ENCODE assay signal across 1 cellular context in the genomic region with DNA sequence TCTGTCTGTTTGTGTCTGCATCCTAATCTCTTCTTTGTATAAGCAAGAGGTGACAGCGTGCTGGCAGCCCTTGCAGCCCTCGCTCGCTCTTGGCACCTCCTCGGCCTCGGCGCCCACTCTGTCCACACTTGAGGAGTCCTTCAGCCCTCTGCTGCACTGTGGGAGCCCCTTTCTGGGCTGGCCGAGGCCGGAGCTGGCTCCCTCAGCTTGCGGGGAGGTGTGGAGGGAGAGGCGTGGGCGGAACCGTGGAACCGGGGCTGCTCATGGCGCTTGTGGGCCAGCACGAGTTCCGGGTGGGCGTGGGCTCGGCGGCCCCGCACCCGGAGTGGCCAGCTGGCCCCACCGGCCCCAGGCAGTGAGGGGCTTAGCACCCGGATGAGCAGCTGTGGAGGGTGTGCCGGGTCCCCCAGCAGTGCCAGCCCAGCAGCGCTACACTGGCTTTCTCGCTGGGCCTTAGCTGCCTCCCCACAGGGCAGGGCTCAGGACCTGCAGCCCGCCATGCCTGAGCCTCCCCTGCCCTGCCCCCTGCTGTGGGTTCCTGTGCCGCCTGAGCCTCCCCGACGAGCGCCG. TPM values are rescaled to one million over a fixed set of nuclear protein-coding genes. Genes with fewer than 3 reads are reported as not detected.
DNase-seq lines count a peak whose midpoint lies in the region; TF ChIP-seq lines count a peak whose summit lies in the region.
"Not testable (repeated sequence)": the region's sequence is repeated elsewhere in the genome, so short reads cannot be mapped to it uniquely, and the experiment has no call there.

No MANE protein-coding gene starts in this region.

- H3K9me3 ChIP-seq in endodermal cell (ENCODE audit: control insufficient read depth, low read length), result peaks cover 44% of the 10 kb centered on the region

- H3K36me3 Mint-ChIP-seq in endodermal cell (ENCODE audit: low read depth), result peaks cover 14% of the 10 kb centered on the region

- H3K4me1 ChIP-seq in endodermal cell (ENCODE audit: control insufficient read depth, insufficient read depth, low read length), result not testable (repeated sequence)

- not testable (repeated sequence) for H3K9ac ChIP-seq in endodermal cell (ENCODE audit: extremely low read depth, low read length, poor library complexity, severe bottlenecking)

- H3K9me3 Mint-ChIP-seq in endodermal cell, result peaks cover 54% of the 10 kb centered on the region

- not testable (repeated sequence) for TF ChIP-seq CTCF in endodermal cell (conservative IDR thresholded peaks at IDR 0.05)

- H3K4me3 ChIP-seq in endodermal cell (ENCODE audit: low read length), result peak overlapping the region; percentile 40

- not testable (repeated sequence) for H3K27me3 ChIP-seq in endodermal cell (ENCODE audit: control insufficient read depth, insufficient read depth, low read length, poor library complexity, severe bottlenecking)

- DNase-seq in endodermal cell, result not testable (repeated sequence)

- not testable (repeated sequence) for H3K4me1 Mint-ChIP-seq in endodermal cell

- H3K27ac ChIP-seq in endodermal cell (ENCODE audit: low read depth, low read length), result not testable (repeated sequence)

- H3K27me3 Mint-ChIP-seq in endodermal cell (ENCODE audit: insufficient read depth), result not testable (repeated sequence)

- not testable (repeated sequence) for H3K27ac Mint-ChIP-seq in endodermal cell

- not testable (repeated sequence) for H3K36me3 ChIP-seq in endodermal cell (ENCODE audit: control insufficient read depth, insufficient read depth, low read length)

- H3K4me3 Mint-ChIP-seq in endodermal cell, result not testable (repeated sequence)

- WGBS in endodermal cell (ENCODE audit: insufficient coverage in 1 of 2, insufficient read length in 1 of 2), 2 experiments, result 96 to 97% methylated on average over 9 to 32 of the region's 32 CpGs

RNA-seq across cellular contexts. Expression of a gene that starts 26.6 kb away (rescaled TPM):
- 10 to 100 TPM; 52.9 to 65.6 TPM for total RNA-seq in endodermal cell
- 29.0 TPM for polyA plus RNA-seq in endodermal cell (2013, experiment 1 of 2)
- 29.7 TPM for polyA plus RNA-seq in endodermal cell (2013, experiment 2 of 2)
